ENCODE assay signal across 1 cellular context in the genomic region with DNA sequence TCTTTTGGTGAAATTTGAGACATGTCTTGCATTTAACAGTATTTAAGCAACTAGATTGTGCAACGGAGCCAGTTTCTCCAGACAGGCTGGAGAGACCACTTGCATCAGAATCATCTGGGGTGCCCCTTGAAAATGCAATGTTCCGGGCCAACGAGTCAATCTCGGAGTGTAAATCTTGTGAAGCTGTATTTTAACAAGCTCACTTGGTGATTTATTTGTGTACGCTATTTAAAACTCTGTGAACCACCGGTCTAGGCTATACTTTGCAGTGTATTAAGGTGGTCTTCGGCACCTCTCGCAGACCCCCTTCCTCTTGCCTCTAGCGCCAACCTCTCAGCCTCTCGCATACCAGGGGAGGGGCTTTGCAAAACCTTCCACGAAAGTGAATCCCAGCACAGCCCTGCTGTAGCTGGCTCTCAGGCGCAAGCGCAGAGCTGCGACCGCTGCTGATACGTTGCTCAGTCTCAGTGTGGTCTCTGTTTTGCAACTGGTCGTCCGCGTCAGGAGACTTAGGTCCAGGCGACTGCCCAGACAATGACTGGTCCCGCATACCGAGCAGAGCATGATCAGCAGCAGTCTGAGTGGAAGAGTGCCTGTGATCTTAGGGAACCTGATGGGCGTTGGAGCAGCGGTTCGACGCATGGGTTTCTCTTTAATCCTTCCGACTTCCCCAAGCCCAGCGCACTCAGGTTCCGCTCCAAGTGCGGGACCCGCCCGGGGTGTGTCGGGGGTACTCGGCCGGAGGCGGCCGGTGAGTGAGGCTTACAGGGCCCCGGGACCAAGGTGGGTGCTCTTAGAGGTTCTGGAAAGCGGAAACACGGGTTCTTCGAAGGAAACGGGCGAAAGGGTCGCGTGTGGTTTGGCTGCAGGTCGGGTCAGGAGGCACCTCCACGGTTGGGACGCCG.
A peak's percentile ranks its signal among the peaks of the same experiment; 100 is the strongest.
TF ChIP-seq lines count a peak whose summit lies in the region.

A gene (plus strand): TSS at position 467 of the 905 bp plus-strand sequence. CDS start 11,612 bp downstream, outside the sequence.

TF ChIP-seq in WTC11, 78 proteins besides CTCF, POLR2A, EP300 and RAD21 (continued from another document):
- TF ChIP-seq, protein P1, sequence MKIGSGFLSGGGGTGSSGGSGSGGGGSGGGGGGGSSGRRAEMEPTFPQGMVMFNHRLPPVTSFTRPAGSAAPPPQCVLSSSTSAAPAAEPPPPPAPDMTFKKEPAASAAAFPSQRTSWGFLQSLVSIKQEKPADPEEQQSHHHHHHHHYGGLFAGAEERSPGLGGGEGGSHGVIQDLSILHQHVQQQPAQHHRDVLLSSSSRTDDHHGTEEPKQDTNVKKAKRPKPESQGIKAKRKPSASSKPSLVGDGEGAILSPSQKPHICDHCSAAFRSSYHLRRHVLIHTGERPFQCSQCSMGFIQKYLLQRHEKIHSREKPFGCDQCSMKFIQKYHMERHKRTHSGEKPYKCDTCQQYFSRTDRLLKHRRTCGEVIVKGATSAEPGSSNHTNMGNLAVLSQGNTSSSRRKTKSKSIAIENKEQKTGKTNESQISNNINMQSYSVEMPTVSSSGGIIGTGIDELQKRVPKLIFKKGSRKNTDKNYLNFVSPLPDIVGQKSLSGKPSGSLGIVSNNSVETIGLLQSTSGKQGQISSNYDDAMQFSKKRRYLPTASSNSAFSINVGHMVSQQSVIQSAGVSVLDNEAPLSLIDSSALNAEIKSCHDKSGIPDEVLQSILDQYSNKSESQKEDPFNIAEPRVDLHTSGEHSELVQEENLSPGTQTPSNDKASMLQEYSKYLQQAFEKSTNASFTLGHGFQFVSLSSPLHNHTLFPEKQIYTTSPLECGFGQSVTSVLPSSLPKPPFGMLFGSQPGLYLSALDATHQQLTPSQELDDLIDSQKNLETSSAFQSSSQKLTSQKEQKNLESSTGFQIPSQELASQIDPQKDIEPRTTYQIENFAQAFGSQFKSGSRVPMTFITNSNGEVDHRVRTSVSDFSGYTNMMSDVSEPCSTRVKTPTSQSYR (CRISPR knock-in tag; IDR thresholded peaks at IDR 0.05) = peak; percentile 91
- TF ChIP-seq, protein P2, sequence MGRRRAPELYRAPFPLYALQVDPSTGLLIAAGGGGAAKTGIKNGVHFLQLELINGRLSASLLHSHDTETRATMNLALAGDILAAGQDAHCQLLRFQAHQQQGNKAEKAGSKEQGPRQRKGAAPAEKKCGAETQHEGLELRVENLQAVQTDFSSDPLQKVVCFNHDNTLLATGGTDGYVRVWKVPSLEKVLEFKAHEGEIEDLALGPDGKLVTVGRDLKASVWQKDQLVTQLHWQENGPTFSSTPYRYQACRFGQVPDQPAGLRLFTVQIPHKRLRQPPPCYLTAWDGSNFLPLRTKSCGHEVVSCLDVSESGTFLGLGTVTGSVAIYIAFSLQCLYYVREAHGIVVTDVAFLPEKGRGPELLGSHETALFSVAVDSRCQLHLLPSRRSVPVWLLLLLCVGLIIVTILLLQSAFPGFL (CRISPR knock-in tag; IDR thresholded peaks at IDR 0.05; ENCODE audit: borderline replicate concordance) = peak; percentile 81; the same call in 1 of the 2 replicates
- TF ChIP-seq CREM (CRISPR knock-in tag; IDR thresholded peaks at IDR 0.05) (peak; percentile 31; the same call in 1 of the 2 replicates), ZNF232 (CRISPR knock-in tag; IDR thresholded peaks at IDR 0.05) (peak; percentile 83; the same call in 1 of the 2 replicates), ATF1 (CRISPR knock-in tag; IDR thresholded peaks at IDR 0.05) (no peak), TEAD1 (CRISPR knock-in tag; IDR thresholded peaks at IDR 0.05) (peak; percentile 65), SP1 (CRISPR knock-in tag; conservative IDR thresholded peaks at IDR 0.05) (peak; percentile 60; the same call in 1 of the 2 replicates), FOXK1 (CRISPR knock-in tag; IDR thresholded peaks at IDR 0.05) (peak; percentile 69; the same call in 1 of the 2 replicates), SMAD4 (CRISPR knock-in tag; IDR thresholded peaks at IDR 0.05) (no peak), KAT7 (CRISPR knock-in tag; IDR thresholded peaks at IDR 0.05; ENCODE audit: borderline replicate concordance) (peak; percentile 56; the same call in 1 of the 2 replicates), RELA (CRISPR knock-in tag; IDR thresholded peaks at IDR 0.05; ENCODE audit: borderline replicate concordance) (peak; percentile 61; the same call in 1 of the 2 replicates), GABPB1 (CRISPR knock-in tag; IDR thresholded peaks at IDR 0.05) (peak; percentile 74)
- TF ChIP-seq, protein P3, sequence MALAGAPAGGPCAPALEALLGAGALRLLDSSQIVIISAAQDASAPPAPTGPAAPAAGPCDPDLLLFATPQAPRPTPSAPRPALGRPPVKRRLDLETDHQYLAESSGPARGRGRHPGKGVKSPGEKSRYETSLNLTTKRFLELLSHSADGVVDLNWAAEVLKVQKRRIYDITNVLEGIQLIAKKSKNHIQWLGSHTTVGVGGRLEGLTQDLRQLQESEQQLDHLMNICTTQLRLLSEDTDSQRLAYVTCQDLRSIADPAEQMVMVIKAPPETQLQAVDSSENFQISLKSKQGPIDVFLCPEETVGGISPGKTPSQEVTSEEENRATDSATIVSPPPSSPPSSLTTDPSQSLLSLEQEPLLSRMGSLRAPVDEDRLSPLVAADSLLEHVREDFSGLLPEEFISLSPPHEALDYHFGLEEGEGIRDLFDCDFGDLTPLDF (CRISPR knock-in tag; IDR thresholded peaks at IDR 0.05) = peak; percentile 93
- TF ChIP-seq, protein P4, sequence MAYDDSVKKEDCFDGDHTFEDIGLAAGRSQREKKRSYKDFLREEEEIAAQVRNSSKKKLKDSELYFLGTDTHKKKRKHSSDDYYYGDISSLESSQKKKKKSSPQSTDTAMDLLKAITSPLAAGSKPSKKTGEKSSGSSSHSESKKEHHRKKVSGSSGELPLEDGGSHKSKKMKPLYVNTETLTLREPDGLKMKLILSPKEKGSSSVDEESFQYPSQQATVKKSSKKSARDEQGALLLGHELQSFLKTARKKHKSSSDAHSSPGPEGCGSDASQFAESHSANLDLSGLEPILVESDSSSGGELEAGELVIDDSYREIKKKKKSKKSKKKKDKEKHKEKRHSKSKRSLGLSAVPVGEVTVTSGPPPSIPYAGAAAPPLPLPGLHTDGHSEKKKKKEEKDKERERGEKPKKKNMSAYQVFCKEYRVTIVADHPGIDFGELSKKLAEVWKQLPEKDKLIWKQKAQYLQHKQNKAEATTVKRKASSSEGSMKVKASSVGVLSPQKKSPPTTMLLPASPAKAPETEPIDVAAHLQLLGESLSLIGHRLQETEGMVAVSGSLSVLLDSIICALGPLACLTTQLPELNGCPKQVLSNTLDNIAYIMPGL (CRISPR knock-in tag; IDR thresholded peaks at IDR 0.05) = peak; percentile 91; the same call in 1 of the 2 replicates
- TF ChIP-seq, protein P5, sequence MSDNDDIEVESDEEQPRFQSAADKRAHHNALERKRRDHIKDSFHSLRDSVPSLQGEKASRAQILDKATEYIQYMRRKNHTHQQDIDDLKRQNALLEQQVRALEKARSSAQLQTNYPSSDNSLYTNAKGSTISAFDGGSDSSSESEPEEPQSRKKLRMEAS (CRISPR knock-in tag; IDR thresholded peaks at IDR 0.05) = peak; percentile 85
- TF ChIP-seq, protein P6, sequence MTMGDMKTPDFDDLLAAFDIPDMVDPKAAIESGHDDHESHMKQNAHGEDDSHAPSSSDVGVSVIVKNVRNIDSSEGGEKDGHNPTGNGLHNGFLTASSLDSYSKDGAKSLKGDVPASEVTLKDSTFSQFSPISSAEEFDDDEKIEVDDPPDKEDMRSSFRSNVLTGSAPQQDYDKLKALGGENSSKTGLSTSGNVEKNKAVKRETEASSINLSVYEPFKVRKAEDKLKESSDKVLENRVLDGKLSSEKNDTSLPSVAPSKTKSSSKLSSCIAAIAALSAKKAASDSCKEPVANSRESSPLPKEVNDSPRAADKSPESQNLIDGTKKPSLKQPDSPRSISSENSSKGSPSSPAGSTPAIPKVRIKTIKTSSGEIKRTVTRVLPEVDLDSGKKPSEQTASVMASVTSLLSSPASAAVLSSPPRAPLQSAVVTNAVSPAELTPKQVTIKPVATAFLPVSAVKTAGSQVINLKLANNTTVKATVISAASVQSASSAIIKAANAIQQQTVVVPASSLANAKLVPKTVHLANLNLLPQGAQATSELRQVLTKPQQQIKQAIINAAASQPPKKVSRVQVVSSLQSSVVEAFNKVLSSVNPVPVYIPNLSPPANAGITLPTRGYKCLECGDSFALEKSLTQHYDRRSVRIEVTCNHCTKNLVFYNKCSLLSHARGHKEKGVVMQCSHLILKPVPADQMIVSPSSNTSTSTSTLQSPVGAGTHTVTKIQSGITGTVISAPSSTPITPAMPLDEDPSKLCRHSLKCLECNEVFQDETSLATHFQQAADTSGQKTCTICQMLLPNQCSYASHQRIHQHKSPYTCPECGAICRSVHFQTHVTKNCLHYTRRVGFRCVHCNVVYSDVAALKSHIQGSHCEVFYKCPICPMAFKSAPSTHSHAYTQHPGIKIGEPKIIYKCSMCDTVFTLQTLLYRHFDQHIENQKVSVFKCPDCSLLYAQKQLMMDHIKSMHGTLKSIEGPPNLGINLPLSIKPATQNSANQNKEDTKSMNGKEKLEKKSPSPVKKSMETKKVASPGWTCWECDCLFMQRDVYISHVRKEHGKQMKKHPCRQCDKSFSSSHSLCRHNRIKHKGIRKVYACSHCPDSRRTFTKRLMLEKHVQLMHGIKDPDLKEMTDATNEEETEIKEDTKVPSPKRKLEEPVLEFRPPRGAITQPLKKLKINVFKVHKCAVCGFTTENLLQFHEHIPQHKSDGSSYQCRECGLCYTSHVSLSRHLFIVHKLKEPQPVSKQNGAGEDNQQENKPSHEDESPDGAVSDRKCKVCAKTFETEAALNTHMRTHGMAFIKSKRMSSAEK (CRISPR knock-in tag; IDR thresholded peaks at IDR 0.05; ENCODE audit: borderline replicate concordance) = no peak
- TF ChIP-seq, protein P7, sequence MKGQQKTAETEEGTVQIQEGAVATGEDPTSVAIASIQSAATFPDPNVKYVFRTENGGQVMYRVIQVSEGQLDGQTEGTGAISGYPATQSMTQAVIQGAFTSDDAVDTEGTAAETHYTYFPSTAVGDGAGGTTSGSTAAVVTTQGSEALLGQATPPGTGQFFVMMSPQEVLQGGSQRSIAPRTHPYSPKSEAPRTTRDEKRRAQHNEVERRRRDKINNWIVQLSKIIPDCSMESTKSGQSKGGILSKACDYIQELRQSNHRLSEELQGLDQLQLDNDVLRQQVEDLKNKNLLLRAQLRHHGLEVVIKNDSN (CRISPR knock-in tag; IDR thresholded peaks at IDR 0.05) = peak; percentile 31; the same call in 1 of the 2 replicates
TF ChIP-seq in WTC11: peak in this region for 25.
